Comparison of ENCODE assay signal across 35 cellular contexts in genomic region chr1:72757843-72758242, GRCh38.
DNase-seq lines count a peak whose midpoint lies in the region; ATAC-seq, FAIRE-seq and TF ChIP-seq lines count a peak whose summit lies in the region.
"Had no signal": no experiment of that assay in that cellular context is flagged by ENCODE, and none has a peak within 500 bp of the region (broad histone marks: within the 10 kb centered on the region; RNA-seq: fewer than 3 reads in every experiment).

No MANE protein-coding gene starts in this region.

- H3K4me3 ChIP-seq in HepG2 (replicated peaks in 1 of 3; ENCODE audit: insufficient read depth in 1 of 3, low read depth in 2 of 3, low read length in 3 of 3) (no peak overlapping the region), right lobe of liver (no peak overlapping the region), IMR-90 (ENCODE audit: insufficient read depth, low read depth, low read length) (no peak overlapping the region), K562 (no peak overlapping the region), H1 (ENCODE audit: extremely low read depth in 1 of 4, insufficient read depth in 2 of 4, low read depth in 3 of 4, low read length in 4 of 4) (no peak overlapping the region), A673 (ENCODE audit: low read depth, low read length, poor library complexity, severe bottlenecking) (no peak overlapping the region), upper lobe of left lung (no peak overlapping the region)
- H3K4me3 ChIP-seq: A549; BLaER1; BLaER1 treated with 17β-estradiol and CSF1 and Interleukin-3, amounts not matched to agents 10 nM and 100 nM had no signal

- H3K23ac ChIP-seq in IMR-90 (ENCODE audit: low read depth, low read length) (no peak overlapping the region), H1 (ENCODE audit: insufficient read length) (no peak overlapping the region)

- H3K4me2 ChIP-seq in HepG2 (ENCODE audit: low read depth, low read length) (no peak overlapping the region), IMR-90 (ENCODE audit: low read depth, low read length) (no peak overlapping the region), K562 (ENCODE audit: insufficient read depth, low read length) (no peak overlapping the region), H1 (ENCODE audit: insufficient read depth in 1 of 2, low read depth in 2 of 2, low read length in 2 of 2) (no peak overlapping the region)
- H3K4me2 ChIP-seq: A549; BLaER1; BLaER1 treated with 17β-estradiol and CSF1 and Interleukin-3, amounts not matched to agents 10 nM and 100 nM had no signal

- H3K27ac ChIP-seq in HepG2 (ENCODE audit: extremely low read length, insufficient read depth, low read length): no peak overlapping the region
- no peak overlapping the region for H3K27ac ChIP-seq in right lobe of liver
- no peak overlapping the region for H3K27ac ChIP-seq in IMR-90 (ENCODE audit: insufficient read depth, low read length)
- H3K27ac ChIP-seq in K562 (ENCODE audit: extremely low read depth, low read depth, low read length): no peak overlapping the region
- no peak overlapping the region for H3K27ac ChIP-seq in H1 (ENCODE audit: low read depth, low read length)
- H3K27ac ChIP-seq in A673 (ENCODE audit: low read depth, low read length, poor library complexity, severe bottlenecking): no peak overlapping the region
- H3K27ac ChIP-seq in upper lobe of left lung: no peak overlapping the region
- H3K27ac ChIP-seq: 22Rv1; A549; BLaER1; BLaER1 treated with 17β-estradiol and CSF1 and Interleukin-3, amounts not matched to agents 10 nM and 100 nM; C4-2B had no signal

- no peak for FAIRE-seq in HepG2 (lab: Jason Lieb, UNC)
- FAIRE-seq in K562 (lab: Jason Lieb, UNC): no peak
- no peak for FAIRE-seq in H1 (lab: Jason Lieb, UNC)
- FAIRE-seq: A204.1, A549, D721Med had no signal

- TF ChIP-seq POLR2A in HepG2 (IDR thresholded peaks at IDR 0.05; ENCODE audit: insufficient read depth in 1 of 2, low read depth in 2 of 2, low read length in 2 of 2) (no peak), right lobe of liver (IDR thresholded peaks at IDR 0.05) (no peak), IMR-90 (IDR thresholded peaks at IDR 0.05; ENCODE audit: low read depth, low read length) (no peak), K562 (conservative IDR thresholded peaks at IDR 0.05) (no peak), H1 (IDR thresholded peaks at IDR 0.05; ENCODE audit: control extremely low read depth in 1 of 2, low read depth in 2 of 2, low read length in 2 of 2) (no peak), upper lobe of left lung (IDR thresholded peaks at IDR 0.05) (no peak)

- WGBS in HepG2 (ENCODE audit: low lambda C conversion rate): 15% methylated on average over 2 of the region's 2 CpGs
- WGBS in right lobe of liver (ENCODE audit: insufficient coverage, low coverage, low lambda C conversion rate, missing lambda C conversion rate): 57% methylated on average over 2 of the region's 2 CpGs
- WGBS in IMR-90 (ENCODE audit: extremely low coverage in 2 of 2, insufficient read length in 1 of 2), 2 experiments: no CpG with 5 or more reads among the region's 2 CpGs
- WGBS in K562 (ENCODE audit: insufficient coverage, low coverage, missing lambda C conversion rate): 0% methylated on average over 2 of the region's 2 CpGs
- WGBS in H1 (ENCODE audit: extremely low coverage in 1 of 2, insufficient coverage in 1 of 2, insufficient read length in 1 of 2, insufficient replicate concordance in 2 of 2, low coverage in 1 of 2, low lambda C conversion rate in 2 of 2, missing lambda C conversion rate in 1 of 2), 2 experiments: 85% methylated on average over 2 of the region's 2 CpGs; no CpG with 5 or more reads in 1 of the 2 experiments
- 93 to 94% methylated on average over 2 of the region's 2 CpGs for WGBS in upper lobe of left lung, 2 donors

- ATAC-seq in HepG2 (no peak), right lobe of liver (no peak), IMR-90 (ENCODE audit: low read depth) (no peak), K562 (no peak), upper lobe of left lung (ENCODE audit: low FRiP score in 2 of 2) (no peak)
- ATAC-seq: A549; CD8-positive, alpha-beta T cell had no signal

- H3K9ac ChIP-seq in HepG2 (ENCODE audit: insufficient read depth, low read depth, low read length) (no peak overlapping the region), IMR-90 (ENCODE audit: low read depth, low read length) (no peak overlapping the region), K562 (ENCODE audit: insufficient read depth in 1 of 2, low read depth in 2 of 2, low read length in 2 of 2) (no peak overlapping the region), H1 (replicated peaks in 1 of 4; ENCODE audit: extremely low read depth in 1 of 4, low read depth in 3 of 4, low read length in 3 of 4) (no peak overlapping the region)
- H3K9ac ChIP-seq: BLaER1; BLaER1 treated with 17β-estradiol and CSF1 and Interleukin-3, amounts not matched to agents 10 nM and 100 nM had no signal

- intact Hi-C loops in HepG2 (cut with micrococcal nuclease; ENCODE audit: unreplicated experiment) (no loop called here), right lobe of liver (cut with DNase I) (no loop called here), IMR-90 (cut with micrococcal nuclease) (no loop called here), K562 (cut with micrococcal nuclease) (no loop called here), A673 (cut with micrococcal nuclease; ENCODE audit: unreplicated experiment) (no loop called here)

- TF ChIP-seq RAD21 in HepG2 (CRISPR knock-in tag; IDR thresholded peaks at IDR 0.05) (no peak), IMR-90 (IDR thresholded peaks at IDR 0.05; ENCODE audit: low read length) (no peak), K562 (CRISPR knock-in tag; conservative IDR thresholded peaks at IDR 0.05 in 1 of 2, IDR thresholded peaks at IDR 0.05 in 1 of 2) (no peak), H1 (IDR thresholded peaks at IDR 0.05 in 1 of 2, conservative IDR thresholded peaks at IDR 0.05 in 1 of 2; ENCODE audit: low read depth in 2 of 2, low read length in 2 of 2) (no peak)

- H3K36me3 ChIP-seq in HepG2 (replicated peaks in 1 of 2; ENCODE audit: control insufficient read depth in 1 of 2, insufficient read depth in 2 of 2, low read length in 2 of 2): no peaks in the 10 kb centered on the region
- H3K36me3 ChIP-seq in right lobe of liver: no peaks in the 10 kb centered on the region
- H3K36me3 ChIP-seq in IMR-90 (ENCODE audit: control insufficient read depth, insufficient read depth, low read length): no peaks in the 10 kb centered on the region
- no peaks in the 10 kb centered on the region for H3K36me3 ChIP-seq in K562 (ENCODE audit: control insufficient read depth, insufficient read depth, low read length)
- no peaks in the 10 kb centered on the region for H3K36me3 ChIP-seq in H1 (ENCODE audit: control insufficient read depth in 2 of 4, insufficient read depth in 4 of 4, low read length in 3 of 4)
- H3K36me3 ChIP-seq in A673 (ENCODE audit: insufficient read depth, low read length, poor library complexity, severe bottlenecking): no peaks in the 10 kb centered on the region
- H3K36me3 ChIP-seq in upper lobe of left lung: no peaks in the 10 kb centered on the region
- H3K36me3 ChIP-seq: BE2C; BLaER1; BLaER1 treated with 17β-estradiol and CSF1 and Interleukin-3, amounts not matched to agents 10 nM and 100 nM had no signal

- H2BK20ac ChIP-seq in IMR-90 (ENCODE audit: low read depth, low read length) (no peak overlapping the region), H1 (ENCODE audit: low read length) (no peak overlapping the region)

- no peaks in the 10 kb centered on the region for H3K79me1 ChIP-seq in IMR-90 (ENCODE audit: low read depth in 1 of 2, low read length in 2 of 2)
- H3K79me1 ChIP-seq in H1 (ENCODE audit: low read depth, low read length): no peaks in the 10 kb centered on the region

- TF ChIP-seq CTCF in HepG2 (CRISPR knock-in tag; IDR thresholded peaks at IDR 0.05) (no peak), right lobe of liver (IDR thresholded peaks at IDR 0.05) (no peak), IMR-90 (conservative IDR thresholded peaks at IDR 0.05; ENCODE audit: low read depth, low read length) (no peak), K562 (IDR thresholded peaks at IDR 0.05 in 2 of 3, conservative IDR thresholded peaks at IDR 0.05 in 1 of 3; ENCODE audit: insufficient read depth in 2 of 3, low read depth in 1 of 3, low read length in 3 of 3) (no peak), H1 (IDR thresholded peaks at IDR 0.05; ENCODE audit: control extremely low read depth in 1 of 3, insufficient read depth in 1 of 3, low read depth in 1 of 3, low read length in 3 of 3) (no peak), A673 (conservative IDR thresholded peaks at IDR 0.05; ENCODE audit: low read depth, low read length) (no peak), upper lobe of left lung (IDR thresholded peaks at IDR 0.05) (no peak)

- H2AFZ ChIP-seq in HepG2 (ENCODE audit: low read length) (no peak overlapping the region), IMR-90 (replicated peaks; ENCODE audit: low read length, poor library complexity) (no peak overlapping the region), K562 (ENCODE audit: low read depth, low read length) (no peak overlapping the region), H1 (ENCODE audit: low read length) (no peak overlapping the region)

- H3K56ac ChIP-seq in IMR-90 (ENCODE audit: extremely low read depth, insufficient read depth, low read length): no peak overlapping the region
- H3K56ac ChIP-seq in H1 (replicated peaks; ENCODE audit: insufficient read length, low read depth, low read length): no peak overlapping the region

- H3K4ac ChIP-seq in IMR-90 (ENCODE audit: low read depth, low read length) (no peak overlapping the region), H1 (replicated peaks; ENCODE audit: insufficient read length, low read depth, low read length) (no peak overlapping the region)

- H4K20me1 ChIP-seq in HepG2 (ENCODE audit: insufficient read depth, low read length) (no peaks in the 10 kb centered on the region), IMR-90 (ENCODE audit: insufficient read depth, low read length) (no peaks in the 10 kb centered on the region), K562 (replicated peaks; ENCODE audit: control insufficient read depth, insufficient read depth, low read length) (no peaks in the 10 kb centered on the region), H1 (replicated peaks in 1 of 2; ENCODE audit: control insufficient read depth in 1 of 2, insufficient read depth in 2 of 2, low read length in 2 of 2) (no peaks in the 10 kb centered on the region)
- H4K20me1 ChIP-seq: BLaER1; BLaER1 treated with 17β-estradiol and CSF1 and Interleukin-3, amounts not matched to agents 10 nM and 100 nM had no signal

- H3K9me1 ChIP-seq in IMR-90 (ENCODE audit: insufficient read depth, low read length) (no peaks in the 10 kb centered on the region), K562 (ENCODE audit: control insufficient read depth, insufficient read depth, low read length) (no peaks in the 10 kb centered on the region)

- H2BK5ac ChIP-seq in IMR-90 (ENCODE audit: low read depth, low read length, poor library complexity, severe bottlenecking) (no peak overlapping the region), H1 (ENCODE audit: low read depth, low read length) (no peak overlapping the region)

- dilution Hi-C loops in IMR-90 (cut with HindIII; ENCODE audit: low sequenced_read_pairs, unreplicated experiment): no loop called here

- no peaks in the 10 kb centered on the region for H3K79me2 ChIP-seq in HepG2 (ENCODE audit: insufficient read depth, low read length)
- H3K79me2 ChIP-seq in K562 (ENCODE audit: control insufficient read depth, insufficient read depth, low read length): no peaks in the 10 kb centered on the region
- no peaks in the 10 kb centered on the region for H3K79me2 ChIP-seq in H1 (ENCODE audit: control insufficient read depth in 1 of 2, insufficient read depth in 2 of 2, low read length in 2 of 2)

- no peak overlapping the region for H2AK9ac ChIP-seq in IMR-90 (replicated peaks; ENCODE audit: low read depth, low read length, poor library complexity)

- H2BK15ac ChIP-seq in IMR-90 (ENCODE audit: low read depth, low read length): no peak overlapping the region
- no peak overlapping the region for H2BK15ac ChIP-seq in H1 (ENCODE audit: low read length)

- DNase-seq in HepG2 (ENCODE audit: low spot score) (no peak), right lobe of liver (no peak), IMR-90 (no peak), K562 (ENCODE audit: extremely low read depth in 1 of 4, low spot score in 3 of 4) (no peak), H1 (ENCODE audit: low read depth in 1 of 2, low spot score in 2 of 2) (no peak), A673 (ENCODE audit: low spot score) (no peak), upper lobe of left lung (no peak), NCI-H2107 (lab: John Stamatoyannopoulos, UW) (no peak)
- DNase-seq: 8988T; ACHN; AML-193; BE2C; C1 segment of cervical spinal cord; Caco-2; Calu3; CD4-positive, alpha-beta memory T cell; CD4-positive, alpha-beta T cell; CD4-positive, CD25-positive, alpha-beta regulatory T cell; CD8-positive, alpha-beta memory T cell; CD8-positive, alpha-beta T cell; COR-L47; DMS 273 treated with DMSO at 0.1 percent for 48 hours; DMS153; DMS53; DMS79; DMS79 treated with DMSO at 0.1 percent for 48 hours; DND-41; EL had no signal

- H3K14ac ChIP-seq in IMR-90 (replicated peaks; ENCODE audit: low read depth, low read length) (no peak overlapping the region), H1 (ENCODE audit: insufficient read length) (no peak overlapping the region)

- H3K4me1 ChIP-seq in HepG2 (ENCODE audit: insufficient read depth, low read length) (no peaks in the 10 kb centered on the region), right lobe of liver (no peaks in the 10 kb centered on the region), IMR-90 (ENCODE audit: control insufficient read depth, insufficient read depth, low read length) (no peaks in the 10 kb centered on the region), K562 (replicated peaks in 1 of 2; ENCODE audit: control insufficient read depth in 2 of 2, insufficient read depth in 2 of 2, low read length in 2 of 2) (no peaks in the 10 kb centered on the region), H1 (replicated peaks in 1 of 4; ENCODE audit: control insufficient read depth in 3 of 4, insufficient read depth in 4 of 4, low read length in 3 of 4) (no peaks in the 10 kb centered on the region), A673 (ENCODE audit: insufficient read depth, low read length, poor library complexity, severe bottlenecking) (no peaks in the 10 kb centered on the region), upper lobe of left lung (no peaks in the 10 kb centered on the region)
- H3K4me1 ChIP-seq: A549; BE2C; BLaER1; BLaER1 treated with 17β-estradiol and CSF1 and Interleukin-3, amounts not matched to agents 10 nM and 100 nM; Caco-2 had no signal

- H3K9me3 ChIP-seq in HepG2 (ENCODE audit: low read length) (peaks cover 65% of the 10 kb centered on the region), right lobe of liver (no peaks in the 10 kb centered on the region), IMR-90 (ENCODE audit: control insufficient read depth, insufficient read depth, low read length) (peaks cover 3% of the 10 kb centered on the region), K562 (replicated peaks; ENCODE audit: control insufficient read depth, insufficient read depth, low read depth, low read length) (no peaks in the 10 kb centered on the region), H1 (ENCODE audit: insufficient read depth in 2 of 2, low read depth in 1 of 2, low read length in 1 of 2) (no peaks in the 10 kb centered on the region), A673 (ENCODE audit: low read depth, low read length, poor library complexity, severe bottlenecking) (no peaks in the 10 kb centered on the region), upper lobe of left lung (no peaks in the 10 kb centered on the region)
- H3K9me3 ChIP-seq: A549; BE2C; BLaER1; BLaER1 treated with 17β-estradiol and CSF1 and Interleukin-3, amounts not matched to agents 10 nM and 100 nM; Caco-2 had no signal

- in situ Hi-C loops in HepG2 (cut with HindIII; ENCODE audit: extremely low pct_ligation_motif_present, low pct_unique_long_range_greater_than_20kb) (no loop called here), IMR-90 (cut with MboI; ENCODE audit: low sequenced_read_pairs) (no loop called here), K562 (cut with MboI) (no loop called here)

- no peak overlapping the region for H2BK120ac ChIP-seq in IMR-90 (ENCODE audit: low read depth, low read length)
- no peak overlapping the region for H2BK120ac ChIP-seq in H1 (replicated peaks; ENCODE audit: low read depth, low read length)

- no peaks in the 10 kb centered on the region for H3K23me2 ChIP-seq in H1 (ENCODE audit: low read depth, low read length)

- H2AK5ac ChIP-seq in IMR-90 (ENCODE audit: low read depth, low read length): no peak overlapping the region
- no peak overlapping the region for H2AK5ac ChIP-seq in H1 (ENCODE audit: low read depth, low read length)

- H3K18ac ChIP-seq in IMR-90 (ENCODE audit: low read depth, low read length): no peak overlapping the region
- no peak overlapping the region for H3K18ac ChIP-seq in H1 (ENCODE audit: extremely low read depth, low read length)

- CTCF ChIA-PET in HepG2 (lab: Yijun Ruan, JAX; ENCODE audit: low intra/inter-chr PET ratio, low total read pairs) (no interaction called here), IMR-90 (lab: Yijun Ruan, JAX) (no interaction called here), K562 (lab: Yijun Ruan, JAX; ENCODE audit: low intra/inter-chr PET ratio) (no interaction called here), H1 (lab: Charles Lee; ENCODE audit: partially characterized antibody) (interaction anchor here (1.1 kb wide), 1 partner anchor 53 kb away, joined by 4 read pairs; no protein-coding TSS in a partner anchor), A673 (lab: Charles Lee) (no interaction called here)

- H3K27me3 ChIP-seq in HepG2 (ENCODE audit: control insufficient read depth in 1 of 2, insufficient read depth in 2 of 2, low read length in 2 of 2) (no peaks in the 10 kb centered on the region), right lobe of liver (no peaks in the 10 kb centered on the region), IMR-90 (ENCODE audit: control insufficient read depth, insufficient read depth, low read length) (no peaks in the 10 kb centered on the region), K562 (ENCODE audit: control insufficient read depth in 2 of 2, insufficient read depth in 2 of 2, low read length in 2 of 2) (no peaks in the 10 kb centered on the region), H1 (replicated peaks in 1 of 4; ENCODE audit: control insufficient read depth in 3 of 4, extremely low read depth in 1 of 4, insufficient read depth in 3 of 4, low read length in 3 of 4) (no peaks in the 10 kb centered on the region), A673 (replicated peaks; ENCODE audit: insufficient read depth, low read depth, low read length, poor library complexity) (no peaks in the 10 kb centered on the region), upper lobe of left lung (no peaks in the 10 kb centered on the region)
- H3K27me3 ChIP-seq: BE2C; BLaER1; BLaER1 treated with 17β-estradiol and CSF1 and Interleukin-3, amounts not matched to agents 10 nM and 100 nM had no signal

- TF ChIP-seq EP300 in HepG2 (IDR thresholded peaks at IDR 0.05; ENCODE audit: low read depth in 2 of 2, low read length in 2 of 2) (no peak), HepG2 (CRISPR knock-in tag; IDR thresholded peaks at IDR 0.05; ENCODE audit: borderline replicate concordance) (no peak), K562 (IDR thresholded peaks at IDR 0.05; ENCODE audit: low read length) (no peak), H1 (IDR thresholded peaks at IDR 0.05; ENCODE audit: borderline replicate concordance in 1 of 2, low read depth in 2 of 2, low read length in 2 of 2) (no peak), upper lobe of left lung (IDR thresholded peaks at IDR 0.05) (no peak)

- BruUV-seq in HepG2 (replicated peaks; lab: Mats Ljungman, UMichigan) (no TSS peak), IMR-90 (replicated peaks; lab: Mats Ljungman, UMichigan) (no TSS peak), K562 (replicated peaks; lab: Mats Ljungman, UMichigan) (no TSS peak), A673 (replicated peaks; lab: Mats Ljungman, UMichigan) (no TSS peak)

- no peak overlapping the region for H2BK12ac ChIP-seq in H1 (ENCODE audit: low read depth, low read length)

- no peak overlapping the region for H4K5ac ChIP-seq in IMR-90 (ENCODE audit: low read depth, low read length)
- H4K5ac ChIP-seq in H1 (ENCODE audit: insufficient read length, low read depth, low read length): no peak overlapping the region

- no peak overlapping the region for H4K91ac ChIP-seq in IMR-90 (ENCODE audit: insufficient read depth, low read depth, low read length)
- H4K91ac ChIP-seq in H1 (replicated peaks; ENCODE audit: insufficient read length, low read length): no peak overlapping the region

- POLR2A ChIA-PET in HepG2 (lab: Yijun Ruan, JAX) (no interaction called here), IMR-90 (lab: Charles Lee; ENCODE audit: unreplicated experiment) (no interaction called here), K562 (lab: Yijun Ruan, JAX) (no interaction called here), H1 (lab: Charles Lee; ENCODE audit: partially characterized antibody) (no interaction called here), A673 (lab: Charles Lee; ENCODE audit: low non-redundant PET) (no interaction called here)

- H4K8ac ChIP-seq in IMR-90 (ENCODE audit: low read depth in 2 of 2, low read length in 2 of 2): no peak overlapping the region
- no peak overlapping the region for H4K8ac ChIP-seq in H1 (ENCODE audit: extremely low read depth, insufficient read depth, low read length)

Comparison
In these comparisons a context has a peak if more than half of its experiments do, and no peak if none do; other contexts are left out.
1. Of the 241 proteins assayed by ChIP-seq in both HepG2 and K562: peak only in HepG2: none; only in K562: none; in both: MAFF and MAFK; in neither: 239.